Comparison of ENCODE assay signal across 6 cellular contexts in the genomic region with DNA sequence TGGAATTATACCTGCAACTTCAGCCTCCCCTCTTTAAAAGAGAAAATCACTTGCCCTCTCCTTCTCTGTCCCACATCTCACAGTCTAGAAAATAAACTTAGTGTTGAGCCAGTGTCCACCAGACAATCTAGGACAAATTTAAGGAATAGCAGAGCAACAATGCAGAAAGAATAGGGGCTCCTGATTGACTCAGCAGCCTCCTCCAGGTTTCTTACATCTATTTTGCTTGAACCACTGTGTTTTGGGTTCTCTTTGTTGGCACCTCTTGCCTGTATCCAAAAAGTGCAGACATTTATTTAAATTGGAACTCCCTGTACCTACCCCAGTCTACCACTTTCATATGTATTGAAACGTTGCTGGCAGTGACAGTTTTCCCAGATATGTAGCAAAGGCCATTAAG.
"Had no signal": no experiment of that assay in that cellular context is flagged by ENCODE, and none has a peak within 500 bp of the region (broad histone marks: within the 10 kb centered on the region; RNA-seq: fewer than 3 reads in every experiment).

No MANE protein-coding gene starts in this region.

- DNase-seq: IMR-90, KBM-7, KG1 had no signal

- FAIRE-seq: HepG2, HTR-8/SVneo had no signal

- H3K27ac ChIP-seq: HL-60 had no signal

- ATAC-seq: HepG2 had no signal
